In the genomic region with DNA sequence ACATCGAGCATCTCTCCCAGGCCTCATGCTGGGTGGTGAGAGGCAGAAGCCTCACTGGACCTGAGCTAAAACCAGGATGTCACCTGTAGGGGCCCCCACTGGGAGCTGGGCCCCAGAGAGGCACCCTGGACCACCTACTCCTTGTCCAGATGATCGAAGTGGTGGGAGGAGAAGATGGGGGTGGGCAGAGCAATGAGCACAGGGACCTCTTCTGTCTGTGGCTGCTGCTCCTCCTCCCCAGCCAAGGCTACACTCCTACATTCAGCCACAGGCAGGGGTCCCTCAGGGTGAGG, we compare ENCODE assay signal across 22 cellular contexts.
"Had no signal": no experiment of that assay in that cellular context is flagged by ENCODE, and none has a peak within 500 bp of the region (broad histone marks: within the 10 kb centered on the region; RNA-seq: fewer than 3 reads in every experiment).

No MANE protein-coding gene starts in this region.

- H3K27ac Mint-ChIP-seq: effector memory CD8-positive, alpha-beta T cell; naive B cell; nephron progenitor cell; progenitor cell of endocrine pancreas had no signal

- H3K4me3 Mint-ChIP-seq: effector memory CD8-positive, alpha-beta T cell; naive B cell; nephron progenitor cell; stimulated activated naive CD8-positive, alpha-beta T cell treated with anti-CD3 and anti-CD28 coated beads, Interleukin-15, amount 100 ng/mL, for 72 hours had no signal

- DNase-seq: dermis blood vessel endothelial cell; effector memory CD8-positive, alpha-beta T cell; erythroblast; esophagus squamous epithelium; foreskin melanocyte; hypothalamus; left cardiac atrium; left ventricle myocardium superior; lower lobe of right lung; naive B cell; nephron progenitor cell; occipital lobe; stimulated activated CD4-positive, alpha-beta T cell treated with anti-CD3 and anti-CD28 coated beads, Interleukin-12 subunit alpha, Interleukin-12 subunit beta, amount 100 ng/mL, for 4 hours; stimulated activated CD4-positive, alpha-beta T cell treated with anti-CD3 and anti-CD28 coated beads, Interleukin-1b, Interleukin-23, amount 100 ng/mL, for 48 hours; stimulated activated CD4-positive, alpha-beta T cell treated with anti-CD3 and anti-CD28 coated beads, Interleukin-4, amount 100 ng/mL, for 1 hour; stimulated activated CD8-positive, alpha-beta memory T cell treated with anti-CD3 and anti-CD28 coated beads, Interleukin-4, amount 100 ng/mL, for 48 hours; stimulated activated naive CD4-positive, alpha-beta T cell; transverse colon; uterus had no signal

- H3K27me3 Mint-ChIP-seq: progenitor cell of endocrine pancreas; stimulated activated naive CD8-positive, alpha-beta T cell treated with anti-CD3 and anti-CD28 coated beads, Interleukin-15, amount 100 ng/mL, for 72 hours had no signal

- H3K9me3 Mint-ChIP-seq: effector memory CD8-positive, alpha-beta T cell; naive B cell; stimulated activated naive CD8-positive, alpha-beta T cell treated with anti-CD3 and anti-CD28 coated beads, Interleukin-15, amount 100 ng/mL, for 72 hours had no signal

- ATAC-seq: effector memory CD8-positive, alpha-beta T cell; left cardiac atrium; left ventricle myocardium superior; sciatic nerve; stimulated activated naive CD8-positive, alpha-beta T cell treated with anti-CD3 and anti-CD28 coated beads, Interleukin-15, amount 100 ng/mL, for 72 hours had no signal

- H3K4me1 Mint-ChIP-seq: naive B cell; stimulated activated naive CD8-positive, alpha-beta T cell treated with anti-CD3 and anti-CD28 coated beads, Interleukin-15, amount 100 ng/mL, for 72 hours had no signal

- H3K36me3 Mint-ChIP-seq: naive B cell had no signal
